Comparison of ENCODE assay signal across 2 cellular contexts in genomic region chr1:1605724-1606123, GRCh38.
TF ChIP-seq lines count a peak whose summit lies in the region.

No MANE protein-coding gene starts in this region.

TF ChIP-seq in GM12891, 5 proteins besides CTCF, POLR2A, EP300 and RAD21:
- TF ChIP-seq TAF1 (IDR thresholded peaks at IDR 0.05; ENCODE audit: low read depth, low read length) (no peak), PAX5 (IDR thresholded peaks at IDR 0.05; ENCODE audit: insufficient read depth, low read length, severe bottlenecking) (no peak), POU2F2 (IDR thresholded peaks at IDR 0.05; ENCODE audit: low read depth, low read length) (no peak), SPI1 (IDR thresholded peaks at IDR 0.05; ENCODE audit: low read depth, low read length) (no peak), POLR2AphosphoS5 (IDR thresholded peaks at IDR 0.05; ENCODE audit: low read depth, low read length) (no peak)
TF ChIP-seq in GM12891: peak in this region for 0.

TF ChIP-seq in H1, 55 proteins besides CTCF, POLR2A, EP300 and RAD21:
- TF ChIP-seq BCL11A (IDR thresholded peaks at IDR 0.05; ENCODE audit: low read depth in 2 of 2, low read length in 2 of 2) (no peak), SUZ12 (IDR thresholded peaks at IDR 0.05; ENCODE audit: low read length) (no peak), USF2 (IDR thresholded peaks at IDR 0.05; ENCODE audit: low read length) (no peak), CEBPB (IDR thresholded peaks at IDR 0.05; ENCODE audit: low read depth, low read length) (no peak), CBX5 (IDR thresholded peaks at IDR 0.05; ENCODE audit: low read depth, low read length) (no peak), SAP30 (IDR thresholded peaks at IDR 0.05; ENCODE audit: insufficient read depth, insufficient replicate concordance, low read length) (no peak)
